In the genomic region with DNA sequence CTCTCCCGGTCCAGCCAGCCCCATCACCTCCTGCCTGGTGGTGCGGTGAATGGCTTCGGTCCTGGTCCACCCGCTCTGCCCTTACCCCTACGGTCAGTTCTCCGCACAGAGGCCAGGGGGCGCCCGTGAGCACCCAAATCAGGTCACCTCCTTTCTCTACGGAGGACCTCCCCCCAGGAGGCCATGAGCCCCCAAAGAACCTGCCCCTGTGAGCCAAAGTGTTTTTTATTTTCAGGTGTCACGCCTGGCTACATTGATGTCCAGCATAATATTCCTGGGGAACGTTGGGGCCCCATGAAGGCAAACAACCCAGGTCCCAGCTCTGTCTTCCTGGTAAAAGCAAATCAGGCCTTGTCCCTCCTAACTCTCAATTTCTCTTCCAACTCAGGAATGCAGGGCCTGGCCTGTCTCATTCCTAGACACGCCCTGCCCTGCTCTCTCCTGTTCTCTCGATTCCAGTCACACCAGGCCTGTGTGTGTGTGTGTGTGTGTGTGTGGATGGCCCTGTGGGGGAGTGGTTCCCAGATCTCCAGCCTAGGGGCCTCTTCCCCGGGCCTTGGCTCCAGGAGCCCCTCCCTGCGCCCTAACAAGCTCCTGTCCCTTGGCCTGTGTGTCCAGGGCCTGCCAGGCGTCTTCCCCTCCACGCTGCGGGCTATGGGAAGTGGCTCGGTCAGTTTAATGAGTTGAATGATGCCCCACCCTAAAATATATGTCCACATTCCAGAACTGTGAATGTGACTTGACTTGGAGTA, we compare ENCODE assay signal across 8 cellular contexts. TPM values are rescaled to one million over a fixed set of nuclear protein-coding genes. Genes with fewer than 3 reads are reported as not detected.
DNase-seq lines count a peak whose midpoint lies in the region; ATAC-seq, FAIRE-seq and TF ChIP-seq lines count a peak whose summit lies in the region.

No MANE protein-coding gene starts in this region.

- intact Hi-C loops in gastrocnemius medialis (cut with DNase I; ENCODE audit: low total_unique reads) = no loop called here

- DNase-seq in A549 (ENCODE audit: low read depth in 1 of 2, low spot score in 1 of 2) (peak; percentile 68 to 95), GM18507 (ENCODE audit: extremely low spot score, insufficient read length, low read depth) (peak; percentile 71), RPMI8226 (peak; percentile 58), glutamatergic neuron (peak; percentile 77), gastrocnemius medialis (no peak), inferior parietal cortex (ENCODE audit: extremely low spot score) (no peak)
- peak; percentile 88 for DNase-seq in activated effector memory CD4-positive, alpha-beta T cell treated with anti-CD3 and anti-CD28 coated beads, Interleukin-2, amount 50 U/mL, for 16 hours

- H3K36me3 ChIP-seq in gastrocnemius medialis = no peaks in the 10 kb centered on the region

- in situ Hi-C loops in gastrocnemius medialis (cut with MboI; ENCODE audit: low sequenced_read_pairs in 4 of 4) = no loop called here

- no peak overlapping the region for H3K4me3 Mint-ChIP-seq in glutamatergic neuron (ENCODE audit: unreplicated experiment)

- H3K4me2 ChIP-seq in A549 = peak overlapping the region; percentile 73

- H3K4me1 ChIP-seq in A549 (peaks cover 73% of the 10 kb centered on the region), gastrocnemius medialis (peaks cover 8 to 13% of the 10 kb centered on the region in 2 donors)

- no peak overlapping the region for H3K27ac Mint-ChIP-seq in glutamatergic neuron (ENCODE audit: unreplicated experiment)

- POLR2A ChIA-PET in A549 (lab: Yijun Ruan, JAX) = interaction anchor here (0.6 to 7.8 kb wide), 6 partner anchors 8 to 125 kb away, joined by 3 to 112 read pairs (median 7); a partner anchor contains a TSS

- CTCF ChIA-PET in A549 (lab: Yijun Ruan, JAX) = interaction anchor here (0.7 to 4.0 kb wide), 26 partner anchors 8 to 74 kb away, joined by 3 to 29 read pairs (median 5); a partner anchor contains a TSS

- peak in 1 of 2 experiments; percentile 43; a peak in 2 of 5 replicates for TF ChIP-seq RAD21 in A549 (conservative IDR thresholded peaks at IDR 0.05 in 1 of 2, IDR thresholded peaks at IDR 0.05 in 1 of 2)

- no peak overlapping the region for H3K4me3 ChIP-seq in A549
- no peak overlapping the region for H3K4me3 ChIP-seq in gastrocnemius medialis

- peaks cover 4% of the 10 kb centered on the region for H3K27me3 Mint-ChIP-seq in glutamatergic neuron (ENCODE audit: unreplicated experiment)

- H3K4me1 Mint-ChIP-seq in glutamatergic neuron (ENCODE audit: low read depth, unreplicated experiment) = no peaks in the 10 kb centered on the region

- FAIRE-seq in A549 (lab: Jason Lieb, UNC) (no peak), GM18507 (lab: Jason Lieb, UNC) (peak; percentile 26)

- H3K9me3 ChIP-seq in A549 (no peaks in the 10 kb centered on the region), gastrocnemius medialis (no peaks in the 10 kb centered on the region)

- no peaks in the 10 kb centered on the region for H3K27me3 ChIP-seq in gastrocnemius medialis

- no peaks in the 10 kb centered on the region for H3K9me3 Mint-ChIP-seq in glutamatergic neuron (ENCODE audit: unreplicated experiment)

- H3K27ac ChIP-seq in A549 = peak overlapping the region; percentile 94 to 100
- no peak overlapping the region for H3K27ac ChIP-seq in gastrocnemius medialis

- under 1% methylated on average over 16 of the region's 19 CpGs for WGBS in A549 (ENCODE audit: missing lambda C conversion rate)

- peak in 1 of 2 experiments; percentile 24; a peak in 1 of 5 replicates for TF ChIP-seq EP300 in A549 (IDR thresholded peaks at IDR 0.05)

- TF ChIP-seq CTCF in A549 (IDR thresholded peaks at IDR 0.05) (peak; percentile 61), glutamatergic neuron (IDR thresholded peaks at IDR 0.05; ENCODE audit: partially characterized antibody, unreplicated experiment) (peak; percentile 86), gastrocnemius medialis (IDR thresholded peaks at IDR 0.05 in 4 of 5, conservative IDR thresholded peaks at IDR 0.05 in 1 of 5) (peak in 4 of 5 experiments; percentile 37 to 65 (median 47))

- TF ChIP-seq POLR2A in A549 (IDR thresholded peaks at IDR 0.05; ENCODE audit: low read length) (no peak), gastrocnemius medialis (IDR thresholded peaks at IDR 0.05) (no peak)

- ATAC-seq in A549 = peak; percentile 79 to 80
- peak in 1 of 2 donors; percentile 59 for ATAC-seq in gastrocnemius medialis
- no peak for ATAC-seq in GM19452 (IDR thresholded peaks at IDR 0.05; ENCODE audit: unreplicated experiment)

- H3K36me3 Mint-ChIP-seq in glutamatergic neuron (ENCODE audit: unreplicated experiment) = no peaks in the 10 kb centered on the region

TF ChIP-seq in A549, 52 proteins besides CTCF, POLR2A, EP300 and RAD21 (continues in another document):
- TF ChIP-seq JUNB (IDR thresholded peaks at IDR 0.05) = no peak
- TF ChIP-seq RCOR1 (IDR thresholded peaks at IDR 0.05; ENCODE audit: low read depth, low read length) = no peak
- TF ChIP-seq ZNF302 (CRISPR knock-in tag; IDR thresholded peaks at IDR 0.05) = no peak
- TF ChIP-seq NFE2L2 (conservative IDR thresholded peaks at IDR 0.05; ENCODE audit: low read length) = no peak
- TF ChIP-seq, protein P1, sequence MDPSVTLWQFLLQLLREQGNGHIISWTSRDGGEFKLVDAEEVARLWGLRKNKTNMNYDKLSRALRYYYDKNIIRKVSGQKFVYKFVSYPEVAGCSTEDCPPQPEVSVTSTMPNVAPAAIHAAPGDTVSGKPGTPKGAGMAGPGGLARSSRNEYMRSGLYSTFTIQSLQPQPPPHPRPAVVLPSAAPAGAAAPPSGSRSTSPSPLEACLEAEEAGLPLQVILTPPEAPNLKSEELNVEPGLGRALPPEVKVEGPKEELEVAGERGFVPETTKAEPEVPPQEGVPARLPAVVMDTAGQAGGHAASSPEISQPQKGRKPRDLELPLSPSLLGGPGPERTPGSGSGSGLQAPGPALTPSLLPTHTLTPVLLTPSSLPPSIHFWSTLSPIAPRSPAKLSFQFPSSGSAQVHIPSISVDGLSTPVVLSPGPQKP (IDR thresholded peaks at IDR 0.05; ENCODE audit: low read depth, low read length) = no peak
- no peak for TF ChIP-seq FOSB (CRISPR knock-in tag; IDR thresholded peaks at IDR 0.05)
- no peak for TF ChIP-seq MAFK (IDR thresholded peaks at IDR 0.05; ENCODE audit: partially characterized antibody)
- TF ChIP-seq, protein P2, sequence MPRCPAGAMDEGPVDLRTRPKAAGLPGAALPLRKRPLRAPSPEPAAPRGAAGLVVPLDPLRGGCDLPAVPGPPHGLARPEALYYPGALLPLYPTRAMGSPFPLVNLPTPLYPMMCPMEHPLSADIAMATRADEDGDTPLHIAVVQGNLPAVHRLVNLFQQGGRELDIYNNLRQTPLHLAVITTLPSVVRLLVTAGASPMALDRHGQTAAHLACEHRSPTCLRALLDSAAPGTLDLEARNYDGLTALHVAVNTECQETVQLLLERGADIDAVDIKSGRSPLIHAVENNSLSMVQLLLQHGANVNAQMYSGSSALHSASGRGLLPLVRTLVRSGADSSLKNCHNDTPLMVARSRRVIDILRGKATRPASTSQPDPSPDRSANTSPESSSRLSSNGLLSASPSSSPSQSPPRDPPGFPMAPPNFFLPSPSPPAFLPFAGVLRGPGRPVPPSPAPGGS (IDR thresholded peaks at IDR 0.05) = no peak
- no peak for TF ChIP-seq POLR2AphosphoS2 (conservative IDR thresholded peaks at IDR 0.05; ENCODE audit: low read length)
- no peak for TF ChIP-seq CBX8 (IDR thresholded peaks at IDR 0.05)
- no peak for TF ChIP-seq GATA3 (IDR thresholded peaks at IDR 0.05; ENCODE audit: borderline replicate concordance)
- TF ChIP-seq, protein P3, sequence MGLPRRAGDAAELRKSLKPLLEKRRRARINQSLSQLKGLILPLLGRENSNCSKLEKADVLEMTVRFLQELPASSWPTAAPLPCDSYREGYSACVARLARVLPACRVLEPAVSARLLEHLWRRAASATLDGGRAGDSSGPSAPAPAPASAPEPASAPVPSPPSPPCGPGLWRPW (IDR thresholded peaks at IDR 0.05) = no peak
- TF ChIP-seq, protein P4, sequence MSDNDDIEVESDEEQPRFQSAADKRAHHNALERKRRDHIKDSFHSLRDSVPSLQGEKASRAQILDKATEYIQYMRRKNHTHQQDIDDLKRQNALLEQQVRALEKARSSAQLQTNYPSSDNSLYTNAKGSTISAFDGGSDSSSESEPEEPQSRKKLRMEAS (IDR thresholded peaks at IDR 0.05) = peak; percentile 70

RNA-seq across cellular contexts. Expression of a gene that starts 9.7 kb away (rescaled TPM):
- polyA plus RNA-seq in A549 (2011; rRNA removed) = 41.4 and 52.9 TPM in 2 replicates
- 99.5 and 148 TPM in 2 replicates for polyA plus RNA-seq in A549 (2012; cell fraction: cytosol; rRNA removed)
- 116 and 149 TPM in 2 replicates for polyA plus RNA-seq in A549 (2012; cell fraction: nucleus; rRNA removed)
- polyA plus RNA-seq in A549 (2017; fragmentation: RNase III; extraction: RNeasy Plus Mini Kit Qiagen cat#74134 plus additional on column Dnase treatment) = 81.4 to 88.6 TPM (median 86.4 TPM) in 3 replicates
- polyA minus RNA-seq in A549 (2011; rRNA and poly(A)+ RNA removed) = 27.3 and 33.1 TPM in 2 replicates
- total RNA-seq in glutamatergic neuron (ENCODE audit: unreplicated experiment) = 53.4 TPM
- total RNA-seq in gastrocnemius medialis = 10 to 100 TPM; 18.4 to 70.3 (median 54.7) TPM

RNA-seq across cellular contexts. Expression of a gene that starts 12.5 kb away (rescaled TPM):
- polyA plus RNA-seq in A549 (2011; rRNA removed) = 124 and 126 TPM in 2 replicates
- 119 and 126 TPM in 2 replicates for polyA plus RNA-seq in A549 (2012; cell fraction: cytosol; rRNA removed)
- polyA plus RNA-seq in A549 (2012; cell fraction: nucleus; rRNA removed) = 90.3 and 104 TPM in 2 replicates
- polyA plus RNA-seq in A549 (2017; fragmentation: RNase III; extraction: RNeasy Plus Mini Kit Qiagen cat#74134 plus additional on column Dnase treatment) = 110 to 128 TPM (median 116 TPM) in 3 replicates
- polyA minus RNA-seq in A549 (2011; rRNA and poly(A)+ RNA removed) = 85.5 and 90.5 TPM in 2 replicates
- total RNA-seq in glutamatergic neuron (ENCODE audit: unreplicated experiment) = 53.9 TPM
- 10 to 100 TPM; 12.3 to 27.3 (median 16.6) TPM for total RNA-seq in gastrocnemius medialis

RNA-seq across cellular contexts. Expression of a gene that starts 23.7 kb away (rescaled TPM):
- polyA plus RNA-seq in A549 (2011; rRNA removed) (74.4 and 87.7 TPM in 2 replicates), A549 (2017; fragmentation: RNase III; extraction: RNeasy Plus Mini Kit Qiagen cat#74134 plus additional on column Dnase treatment) (118 to 149 TPM (median 139 TPM) in 3 replicates)
- polyA plus RNA-seq in A549 (2012; cell fraction: cytosol; rRNA removed) = 109 and 151 TPM in 2 replicates
- 315 and 372 TPM in 2 replicates for polyA plus RNA-seq in A549 (2012; cell fraction: nucleus; rRNA removed)
- polyA minus RNA-seq in A549 (2011; rRNA and poly(A)+ RNA removed) = 239 and 266 TPM in 2 replicates
- total RNA-seq in glutamatergic neuron (ENCODE audit: unreplicated experiment) (102 TPM), gastrocnemius medialis (100 to 1,000 TPM in 2 of 4 donors, 10 to 100 TPM in 2; 56.2 to 155 (median 113) TPM)

RNA-seq across cellular contexts. Expression of a gene that starts 30.5 kb away (rescaled TPM):
- polyA plus RNA-seq in A549 (2011; rRNA removed) (0.06 TPM in 1 of 2 replicates, not detected in the other), A549 (2017; fragmentation: RNase III; extraction: RNeasy Plus Mini Kit Qiagen cat#74134 plus additional on column Dnase treatment) (0.12 to 0.18 TPM (median 0.17 TPM) in 3 replicates)
- polyA plus RNA-seq in A549 (2012; cell fraction: cytosol; rRNA removed) = 0.12 and 0.27 TPM in 2 replicates
- polyA plus RNA-seq in A549 (2012; cell fraction: nucleus; rRNA removed) = 0.21 and 0.70 TPM in 2 replicates
- not detected in 2 replicates for polyA minus RNA-seq in A549 (2011; rRNA and poly(A)+ RNA removed)
- total RNA-seq in glutamatergic neuron (ENCODE audit: unreplicated experiment) (2.0 TPM), gastrocnemius medialis (under 1 TPM in 1 of 4 donors, not detected in 3; 0.29 TPM)

Comparison
In these comparisons a context has a peak if more than half of its experiments do, and no peak if none do; other contexts are left out.
1. DNase-seq: peak in A549 (2 of 2), GM18507 (single experiment), RPMI8226 (single experiment), activated effector memory CD4-positive, alpha-beta T cell treated with anti-CD3 and anti-CD28 coated beads, Interleukin-2, amount 50 U/mL, for 16 hours (single experiment) and glutamatergic neuron (single experiment); none in gastrocnemius medialis (0 of 2) and inferior parietal cortex (single experiment).
2. H3K27ac ChIP-seq: peak in A549 (2 of 2); none in gastrocnemius medialis (0 of 4).
3. Peak in every context shown above with its lines, with median percentiles within 50 percentile points of each other: CTCF ChIP-seq.